ENCODE assay signal across 8 cellular contexts in the genomic region with DNA sequence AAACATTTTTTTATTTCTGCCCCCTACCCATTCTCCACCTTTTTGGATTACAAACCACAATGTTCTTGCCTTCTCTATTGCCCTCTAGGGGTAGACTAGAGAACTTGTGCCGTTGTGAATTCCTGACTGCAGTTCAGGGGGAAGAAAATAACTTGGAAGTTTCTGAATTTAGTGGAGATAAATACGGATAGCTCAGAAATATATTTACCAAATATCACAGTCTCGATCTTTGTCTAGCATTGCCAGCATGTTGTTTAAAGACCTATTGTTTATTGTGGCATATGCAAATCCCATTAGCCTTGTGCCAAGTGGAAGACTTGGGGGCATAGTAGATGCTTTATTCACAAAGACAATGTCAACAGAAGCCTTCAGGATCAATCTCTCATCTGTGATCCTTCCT.
A peak's percentile ranks its signal among the peaks of the same experiment; 100 is the strongest.
DNase-seq lines count a peak whose midpoint lies in the region; ATAC-seq and TF ChIP-seq lines count a peak whose summit lies in the region.

No MANE protein-coding gene starts in this region.

- H3K9me3 Mint-ChIP-seq in neural progenitor cell, result no peaks in the 10 kb centered on the region
- no peaks in the 10 kb centered on the region for H3K9me3 Mint-ChIP-seq in activated T-cell treated with anti-CD3 and anti-CD28 coated beads, Interleukin-2, amount 50 U/mL, for 4 hours

- no peaks in the 10 kb centered on the region for H3K79me2 ChIP-seq in neural progenitor cell (ENCODE audit: low read depth)

- H3K4me1 Mint-ChIP-seq in neural progenitor cell, result peaks cover 9% of the 10 kb centered on the region
- peaks cover 2% of the 10 kb centered on the region for H3K4me1 Mint-ChIP-seq in activated T-cell treated with anti-CD3 and anti-CD28 coated beads, Interleukin-2, amount 50 U/mL, for 4 hours (ENCODE audit: low read depth)

- H2AFZ ChIP-seq in neural progenitor cell (replicated peaks), result no peak overlapping the region

- WGBS in lower leg skin, 2 donors, result 27 to 28% methylated on average over 3 of the region's 3 CpGs

- no peak for TF ChIP-seq POLR2A in lower leg skin (IDR thresholded peaks at IDR 0.05)

- in situ Hi-C loops in Caki2 (cut with HindIII; ENCODE audit: low pct_unique_long_range_greater_than_20kb, low sequenced_read_pairs), result no loop called here

- H3K4me3 Mint-ChIP-seq in neural progenitor cell, result no peak overlapping the region
- no peak overlapping the region for H3K4me3 Mint-ChIP-seq in activated T-cell treated with anti-CD3 and anti-CD28 coated beads, Interleukin-2, amount 50 U/mL, for 4 hours

- DNase-seq in Caki2 (ENCODE audit: low read depth) (peak; percentile 10), NAMALWA (ENCODE audit: low spot score) (peak; percentile 49), choroid plexus epithelial cell (ENCODE audit: low read depth) (peak; percentile 46), neural progenitor cell (ENCODE audit: low spot score) (peak; percentile 54), lower leg skin (ENCODE audit: low spot score in 2 of 2) (no peak), NOMO-1 treated with dmso at 0.1 percent for 144 hours (lab: John Stamatoyannopoulos, UW; ENCODE audit: unreplicated experiment) (no peak)
- no peak for DNase-seq in activated T-cell treated with anti-CD3 and anti-CD28 coated beads, Interleukin-2, amount 50 U/mL, for 4 hours

- H3K4me3 ChIP-seq in choroid plexus epithelial cell (ENCODE audit: low read depth, low read length) (no peak overlapping the region), neural progenitor cell (no peak overlapping the region), lower leg skin (ENCODE audit: low read depth, poor library complexity, severe bottlenecking) (no peak overlapping the region)

- peaks cover 2% of the 10 kb centered on the region for H3K27me3 Mint-ChIP-seq in neural progenitor cell (ENCODE audit: insufficient read depth, low read depth)
- peaks cover 2% of the 10 kb centered on the region for H3K27me3 Mint-ChIP-seq in activated T-cell treated with anti-CD3 and anti-CD28 coated beads, Interleukin-2, amount 50 U/mL, for 4 hours (ENCODE audit: low read depth)

- no peaks in the 10 kb centered on the region for H3K9me3 ChIP-seq in neural progenitor cell (ENCODE audit: low read depth)

- H3K27ac Mint-ChIP-seq in neural progenitor cell, result no peak overlapping the region

- no peaks in the 10 kb centered on the region for H3K4me1 ChIP-seq in neural progenitor cell

- no peaks in the 10 kb centered on the region for H3F3A ChIP-seq in neural progenitor cell (ENCODE audit: low read depth)

- no peaks in the 10 kb centered on the region for H3K36me3 ChIP-seq in neural progenitor cell

- H3K9ac ChIP-seq in neural progenitor cell, result no peak overlapping the region

- H4K20me1 ChIP-seq in neural progenitor cell (ENCODE audit: low read depth), result no peaks in the 10 kb centered on the region

- H3K36me3 Mint-ChIP-seq in neural progenitor cell, result no peaks in the 10 kb centered on the region
- H3K36me3 Mint-ChIP-seq in activated T-cell treated with anti-CD3 and anti-CD28 coated beads, Interleukin-2, amount 50 U/mL, for 4 hours (ENCODE audit: insufficient read depth), result no peaks in the 10 kb centered on the region

- no peak overlapping the region for H3K4me2 ChIP-seq in neural progenitor cell

- intact Hi-C loops in lower leg skin (cut with DNase I; ENCODE audit: low total_unique reads), result no loop called here

- H3K27ac ChIP-seq in neural progenitor cell, result no peak overlapping the region

- no peaks in the 10 kb centered on the region for H3K27me3 ChIP-seq in neural progenitor cell

- peak; percentile 43 for ATAC-seq in GM19397 (IDR thresholded peaks at IDR 0.05; ENCODE audit: unreplicated experiment)
- no peak for ATAC-seq in activated T-cell treated with anti-CD3 and anti-CD28 coated beads, Interleukin-2, amount 50 U/mL, for 4 hours

- TF ChIP-seq CTCF in choroid plexus epithelial cell (conservative IDR thresholded peaks at IDR 0.05; ENCODE audit: low read depth, low read length), result peak; percentile 85
- peak; percentile 86 for TF ChIP-seq CTCF in neural progenitor cell (IDR thresholded peaks at IDR 0.05)
- TF ChIP-seq CTCF in lower leg skin (IDR thresholded peaks at IDR 0.05), result no peak

Comparison
In these comparisons a context has a peak if more than half of its experiments do, and no peak if none do; other contexts are left out.
1. DNase-seq: peak in Caki2 (single experiment), NAMALWA (single experiment), choroid plexus epithelial cell (single experiment) and neural progenitor cell (single experiment); none in lower leg skin (0 of 2), NOMO-1 treated with dmso at 0.1 percent for 144 hours (single experiment) and activated T-cell treated with anti-CD3 and anti-CD28 coated beads, Interleukin-2, amount 50 U/mL, for 4 hours (single experiment).
2. CTCF ChIP-seq: peak in choroid plexus epithelial cell (single experiment) and neural progenitor cell (single experiment); none in lower leg skin (0 of 3).